ENCODE assay signal across 2 cellular contexts in genomic region chr14:75063491-75064204, GRCh38.
TF ChIP-seq lines count a peak whose summit lies in the region.

ACYP1 (minus strand) TSS chr14:75064024; CDS start chr14:75063553, 471 bp downstream.

TF ChIP-seq in IMR-90, 13 proteins besides CTCF, POLR2A, EP300 and RAD21:
- TF ChIP-seq RCOR1 (IDR thresholded peaks at IDR 0.05; ENCODE audit: insufficient replicate concordance, low read length) (peak; percentile 22), USF2 (IDR thresholded peaks at IDR 0.05; ENCODE audit: low read depth, low read length) (no peak), CEBPB (IDR thresholded peaks at IDR 0.05; ENCODE audit: low read depth, low read length) (no peak), RFX5 (IDR thresholded peaks at IDR 0.05; ENCODE audit: low read depth, low read length) (no peak), ELK1 (IDR thresholded peaks at IDR 0.05; ENCODE audit: borderline replicate concordance, low read depth, low read length) (no peak), MXI1 (IDR thresholded peaks at IDR 0.05; ENCODE audit: borderline replicate concordance, low read depth, low read length) (peak; percentile 24; the same call in 1 of the 2 replicates), FOS (IDR thresholded peaks at IDR 0.05; ENCODE audit: low read depth, low read length) (peak; percentile 41; the same call in 1 of the 2 replicates)

TF ChIP-seq in endothelial cell of umbilical vein, 7 proteins besides CTCF, POLR2A, EP300 and RAD21:
- TF ChIP-seq GATA2 (IDR thresholded peaks at IDR 0.05; ENCODE audit: insufficient read depth, insufficient read length, low read depth, low read length) (no peak), POLR2AphosphoS5 (IDR thresholded peaks at IDR 0.05; ENCODE audit: insufficient read depth, low read depth, low read length) (peak; percentile 78)
